ENCODE assay signal across 1 cellular context in the genomic region with DNA sequence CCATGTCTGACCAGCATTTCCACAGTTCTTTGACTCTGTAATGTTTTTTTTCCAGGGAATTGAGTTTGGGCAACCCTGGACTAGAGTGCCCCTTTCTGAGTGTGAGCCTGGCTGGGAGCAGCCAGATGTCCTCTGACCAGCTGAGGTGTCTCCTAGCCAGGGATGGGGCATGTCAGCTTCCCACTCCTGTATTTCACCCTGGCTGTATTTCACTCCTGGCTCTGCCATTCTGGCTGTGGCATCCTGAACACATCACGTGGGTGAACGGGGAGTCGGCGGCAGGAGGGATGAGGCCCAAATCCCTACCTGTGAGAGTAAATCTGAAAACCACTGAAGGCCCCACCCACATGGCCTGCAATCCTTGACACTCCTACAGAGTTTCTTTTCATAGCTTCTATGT.
TF ChIP-seq lines count a peak whose summit lies in the region.

No MANE protein-coding gene starts in this region.

TF ChIP-seq in HCT116, 20 proteins besides CTCF, POLR2A, EP300 and RAD21 (continued from another document):
- TF ChIP-seq, protein P1, sequence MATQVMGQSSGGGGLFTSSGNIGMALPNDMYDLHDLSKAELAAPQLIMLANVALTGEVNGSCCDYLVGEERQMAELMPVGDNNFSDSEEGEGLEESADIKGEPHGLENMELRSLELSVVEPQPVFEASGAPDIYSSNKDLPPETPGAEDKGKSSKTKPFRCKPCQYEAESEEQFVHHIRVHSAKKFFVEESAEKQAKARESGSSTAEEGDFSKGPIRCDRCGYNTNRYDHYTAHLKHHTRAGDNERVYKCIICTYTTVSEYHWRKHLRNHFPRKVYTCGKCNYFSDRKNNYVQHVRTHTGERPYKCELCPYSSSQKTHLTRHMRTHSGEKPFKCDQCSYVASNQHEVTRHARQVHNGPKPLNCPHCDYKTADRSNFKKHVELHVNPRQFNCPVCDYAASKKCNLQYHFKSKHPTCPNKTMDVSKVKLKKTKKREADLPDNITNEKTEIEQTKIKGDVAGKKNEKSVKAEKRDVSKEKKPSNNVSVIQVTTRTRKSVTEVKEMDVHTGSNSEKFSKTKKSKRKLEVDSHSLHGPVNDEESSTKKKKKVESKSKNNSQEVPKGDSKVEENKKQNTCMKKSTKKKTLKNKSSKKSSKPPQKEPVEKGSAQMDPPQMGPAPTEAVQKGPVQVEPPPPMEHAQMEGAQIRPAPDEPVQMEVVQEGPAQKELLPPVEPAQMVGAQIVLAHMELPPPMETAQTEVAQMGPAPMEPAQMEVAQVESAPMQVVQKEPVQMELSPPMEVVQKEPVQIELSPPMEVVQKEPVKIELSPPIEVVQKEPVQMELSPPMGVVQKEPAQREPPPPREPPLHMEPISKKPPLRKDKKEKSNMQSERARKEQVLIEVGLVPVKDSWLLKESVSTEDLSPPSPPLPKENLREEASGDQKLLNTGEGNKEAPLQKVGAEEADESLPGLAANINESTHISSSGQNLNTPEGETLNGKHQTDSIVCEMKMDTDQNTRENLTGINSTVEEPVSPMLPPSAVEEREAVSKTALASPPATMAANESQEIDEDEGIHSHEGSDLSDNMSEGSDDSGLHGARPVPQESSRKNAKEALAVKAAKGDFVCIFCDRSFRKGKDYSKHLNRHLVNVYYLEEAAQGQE (IDR thresholded peaks at IDR 0.05; ENCODE audit: low read depth): no peak
- no peak for TF ChIP-seq SRF (IDR thresholded peaks at IDR 0.05; ENCODE audit: low read depth)
- TF ChIP-seq SP1 (IDR thresholded peaks at IDR 0.05; ENCODE audit: low read depth): no peak
- TF ChIP-seq, protein P2, sequence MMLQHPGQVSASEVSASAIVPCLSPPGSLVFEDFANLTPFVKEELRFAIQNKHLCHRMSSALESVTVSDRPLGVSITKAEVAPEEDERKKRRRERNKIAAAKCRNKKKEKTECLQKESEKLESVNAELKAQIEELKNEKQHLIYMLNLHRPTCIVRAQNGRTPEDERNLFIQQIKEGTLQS (IDR thresholded peaks at IDR 0.05): no peak
- TF ChIP-seq, protein P3, sequence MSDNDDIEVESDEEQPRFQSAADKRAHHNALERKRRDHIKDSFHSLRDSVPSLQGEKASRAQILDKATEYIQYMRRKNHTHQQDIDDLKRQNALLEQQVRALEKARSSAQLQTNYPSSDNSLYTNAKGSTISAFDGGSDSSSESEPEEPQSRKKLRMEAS (IDR thresholded peaks at IDR 0.05): no peak
- no peak for TF ChIP-seq TCF7L2 (IDR thresholded peaks at IDR 0.05; ENCODE audit: borderline replicate concordance, extremely low read depth, insufficient read depth, insufficient read length)
